Comparison of ENCODE assay signal across 6 cellular contexts in genomic region chr19:34825212-34825611, GRCh38.
"Had no signal": no experiment of that assay in that cellular context is flagged by ENCODE, and none has a peak within 500 bp of the region (broad histone marks: within the 10 kb centered on the region; RNA-seq: fewer than 3 reads in every experiment).

No MANE protein-coding gene starts in this region.

- H3K4me1 Mint-ChIP-seq: GM23338, H9, IgD-negative memory B cell had no signal

- H3K9me3 Mint-ChIP-seq: GM23338 had no signal

- H3K27me3 Mint-ChIP-seq: IgD-negative memory B cell had no signal

- H3K4me3 ChIP-seq: GM23338 had no signal

- H2AFZ ChIP-seq: GM23338 had no signal

- ATAC-seq: GM23338, HepG2 had no signal

- DNase-seq: H9, HCEC 1CT had no signal

- H3K4me2 ChIP-seq: GM23338 had no signal

- H3K4me3 Mint-ChIP-seq: GM23338, H9 had no signal

- H3K36me3 Mint-ChIP-seq: IgD-negative memory B cell had no signal

- H3K27ac ChIP-seq: HL-60 had no signal

- H3K27ac Mint-ChIP-seq: GM23338, H9, IgD-negative memory B cell had no signal
